In the genomic region with DNA sequence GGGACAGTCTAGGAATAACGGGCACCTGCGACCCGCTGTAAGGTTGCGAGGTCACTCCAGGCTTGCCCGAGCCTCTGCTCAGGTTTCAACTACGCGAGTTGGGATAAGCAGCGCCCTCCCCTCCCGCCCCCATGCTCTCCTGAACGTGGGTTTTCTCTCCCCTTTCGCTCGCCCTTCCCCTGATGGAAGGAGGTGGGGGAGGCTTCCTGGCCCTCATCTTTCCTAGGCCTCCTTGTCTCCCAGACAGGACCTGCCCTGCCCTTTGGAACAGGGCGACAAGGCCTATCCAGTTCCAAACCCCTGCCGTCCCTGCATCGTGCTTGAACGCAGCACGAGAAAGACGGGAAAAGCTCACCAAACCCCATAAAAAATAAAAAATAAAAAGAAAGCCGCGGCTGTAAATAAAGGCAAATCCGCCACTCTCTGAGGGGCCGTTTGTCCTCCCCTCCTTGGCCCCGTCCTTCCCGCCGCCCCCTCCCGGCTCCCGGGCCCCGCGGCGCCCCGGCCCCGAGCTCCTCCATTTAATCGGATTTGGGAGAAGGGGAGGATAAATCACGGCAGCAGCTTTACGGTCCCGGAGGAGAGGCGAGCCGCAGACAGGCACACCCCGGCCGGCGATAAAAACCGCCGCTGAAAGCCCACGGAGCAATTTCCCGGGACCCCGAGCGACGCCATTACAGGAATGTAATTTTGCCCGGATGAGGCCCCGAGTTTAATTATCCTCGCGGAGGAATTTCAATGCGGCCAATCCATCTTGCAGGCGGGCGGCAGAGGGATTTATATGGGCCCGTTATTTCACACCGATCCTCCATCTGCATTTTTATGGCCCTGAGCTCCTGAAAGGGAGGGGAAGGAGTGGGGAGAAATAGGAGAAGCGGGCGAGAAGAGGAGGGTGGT, we compare ENCODE assay signal across 8 cellular contexts. TPM values are rescaled to one million over a fixed set of nuclear protein-coding genes. Genes with fewer than 3 reads are reported as not detected.
DNase-seq lines count a peak whose midpoint lies in the region; ATAC-seq and TF ChIP-seq lines count a peak whose summit lies in the region.

No MANE protein-coding gene starts in this region.

- CTCF ChIA-PET in CD4-positive, alpha-beta T cell (lab: Charles Lee) = interaction anchor here (0.9 to 2.8 kb wide), 7 partner anchors 51 to 133 kb away, joined by 3 to 25 read pairs (median 5); partner anchors contain the start of gene CALCOCO1

- no peaks in the 10 kb centered on the region for H3K4me1 ChIP-seq in urinary bladder (ENCODE audit: insufficient read depth)

- no peak overlapping the region for H3K27ac ChIP-seq in CD4-positive, alpha-beta T cell (ENCODE audit: low read depth, low read length)
- peak overlapping the region; percentile 96 for H3K27ac ChIP-seq in urinary bladder (ENCODE audit: low read depth)

- ATAC-seq in CD4-positive, alpha-beta T cell (ENCODE audit: poor library complexity) = no peak
- peak in 1 of 2 donors; percentile 10 for ATAC-seq in naive thymus-derived CD8-positive, alpha-beta T cell
- no peak for ATAC-seq in GM18858 (IDR thresholded peaks at IDR 0.05; ENCODE audit: unreplicated experiment)

- H3K36me3 ChIP-seq in MG63 = peaks cover 33% of the 10 kb centered on the region
- H3K36me3 ChIP-seq in urinary bladder (ENCODE audit: insufficient read depth) = no peaks in the 10 kb centered on the region

- peaks cover 31% of the 10 kb centered on the region for H3K36me3 Mint-ChIP-seq in CD4-positive, alpha-beta T cell (ENCODE audit: low read depth)
- H3K36me3 Mint-ChIP-seq in activated T-helper 2 cell treated with anti-CD3 and anti-CD28 coated beads, Interferon-gamma antibody, Interleukin-2, Interleukin-4, amounts not matched to agents 10 μg/mL and 5 μg/mL and 100 μg/mL, durations not matched to agents 14 hours and 24 hours and 36 hours (ENCODE audit: low read depth) = peaks cover 26% of the 10 kb centered on the region
- H3K36me3 Mint-ChIP-seq in naive thymus-derived CD8-positive, alpha-beta T cell = peaks cover 0 to 18% (median 0%) of the 10 kb centered on the region in 3 donors

- H3K4me1 Mint-ChIP-seq in CD4-positive, alpha-beta T cell (ENCODE audit: low read depth) = peaks cover 27% of the 10 kb centered on the region
- H3K4me1 Mint-ChIP-seq in activated T-helper 2 cell treated with anti-CD3 and anti-CD28 coated beads, Interferon-gamma antibody, Interleukin-2, Interleukin-4, amounts not matched to agents 10 μg/mL and 5 μg/mL and 100 μg/mL, durations not matched to agents 14 hours and 24 hours and 36 hours (ENCODE audit: low read depth) = peaks cover 21% of the 10 kb centered on the region
- H3K4me1 Mint-ChIP-seq in naive thymus-derived CD8-positive, alpha-beta T cell = peaks cover 6 to 36% (median 24%) of the 10 kb centered on the region in 4 donors

- H3K9me3 ChIP-seq in CD4-positive, alpha-beta T cell (ENCODE audit: control insufficient read depth, low read length) = no peaks in the 10 kb centered on the region
- no peaks in the 10 kb centered on the region for H3K9me3 ChIP-seq in MG63

- peak overlapping the region; percentile 90 for H3K27ac Mint-ChIP-seq in CD4-positive, alpha-beta T cell
- no peak overlapping the region for H3K27ac Mint-ChIP-seq in activated T-helper 2 cell treated with anti-CD3 and anti-CD28 coated beads, Interferon-gamma antibody, Interleukin-2, Interleukin-4, amounts not matched to agents 10 μg/mL and 5 μg/mL and 100 μg/mL, durations not matched to agents 14 hours and 24 hours and 36 hours
- H3K27ac Mint-ChIP-seq in naive thymus-derived CD8-positive, alpha-beta T cell = peak overlapping the region in 7 of 10 donors; percentile 44 to 99 (median 98)

- H3K4me3 Mint-ChIP-seq in CD4-positive, alpha-beta T cell = peak overlapping the region; percentile 93
- peak overlapping the region; percentile 93 for H3K4me3 Mint-ChIP-seq in activated T-helper 2 cell treated with anti-CD3 and anti-CD28 coated beads, Interferon-gamma antibody, Interleukin-2, Interleukin-4, amounts not matched to agents 10 μg/mL and 5 μg/mL and 100 μg/mL, durations not matched to agents 14 hours and 24 hours and 36 hours (ENCODE audit: low read depth)
- peak overlapping the region; percentile 92 to 99 (median 96) for H3K4me3 Mint-ChIP-seq in naive thymus-derived CD8-positive, alpha-beta T cell

- POLR2A ChIA-PET in CD4-positive, alpha-beta T cell (lab: Charles Lee) = interaction anchor here (0.7 to 2.9 kb wide), 7 partner anchors 9 to 176 kb away, joined by 3 to 26 read pairs (median 5); partner anchors contain the start of gene TARBP2
- POLR2A ChIA-PET in naive thymus-derived CD8-positive, alpha-beta T cell (lab: Charles Lee) = interaction anchor here (0.7 to 3.1 kb wide), 7 partner anchors 10 to 133 kb away, joined by 3 to 18 read pairs (median 6); partner anchors contain the start of gene ATF7

- DNase-seq in CD4-positive, alpha-beta T cell = peak in 4 of 10 experiments; percentile 5 to 37 (median 20)
- DNase-seq in MG63 (peak; percentile 48), foreskin fibroblast (peak; percentile 52 to 78), SKM-1 treated with dmso at 0.1 percent for 144 hours (lab: John Stamatoyannopoulos, UW; ENCODE audit: unreplicated experiment) (no peak)
- no peak for DNase-seq in activated T-helper 2 cell treated with anti-CD3 and anti-CD28 coated beads, Interferon-gamma antibody, Interleukin-2, Interleukin-4, amounts not matched to agents 10 μg/mL and 5 μg/mL and 100 μg/mL, durations not matched to agents 14 hours and 24 hours and 36 hours (ENCODE audit: low spot score)
- peak in 2 of 10 donors; percentile 10 to 36 for DNase-seq in naive thymus-derived CD8-positive, alpha-beta T cell

- WGBS in urinary bladder = 3% methylated on average over 59 of the region's 59 CpGs

- H3K4me3 ChIP-seq in MG63 (peak overlapping the region; percentile 96), foreskin fibroblast (ENCODE audit: low read depth in 1 of 2, low read length in 2 of 2) (peak overlapping the region; percentile 28 to 41), urinary bladder (ENCODE audit: low read depth, low read length) (peak overlapping the region; percentile 48)

- peaks cover 18% of the 10 kb centered on the region for H3K27me3 ChIP-seq in CD4-positive, alpha-beta T cell (ENCODE audit: control insufficient read depth, insufficient read depth, low read length)
- H3K27me3 ChIP-seq in MG63 = no peaks in the 10 kb centered on the region

- TF ChIP-seq CTCF in CD4-positive, alpha-beta T cell (IDR thresholded peaks at IDR 0.05) = no peak
- no peak for TF ChIP-seq CTCF in foreskin fibroblast (IDR thresholded peaks at IDR 0.05; ENCODE audit: low read depth, low read length)

- intact Hi-C loops in CD4-positive, alpha-beta T cell (cut with DNase I, micrococcal nuclease) = loop anchor here (1.0 to 10.0 kb wide), 7 partner anchors 50 to 352 kb away; partner anchors contain the start of genes AAAS (in 1 of the 2), ATF7 (in 1 of the 2), CALCOCO1 (in 1 of the 2) and TARBP2 (in 1 of the 2)
- intact Hi-C loops in activated T-helper 2 cell treated with anti-CD3 and anti-CD28 coated beads, Interferon-gamma antibody, Interleukin-2, Interleukin-4, amounts not matched to agents 10 μg/mL and 5 μg/mL and 100 μg/mL, durations not matched to agents 14 hours and 24 hours and 36 hours (cut with micrococcal nuclease) = loop anchor here (1.0 kb wide), 3 partner anchors 51 to 176 kb away; partner anchors contain the start of genes ATF7 and TARBP2

- H3K9me3 Mint-ChIP-seq in CD4-positive, alpha-beta T cell = no peaks in the 10 kb centered on the region
- no peaks in the 10 kb centered on the region for H3K9me3 Mint-ChIP-seq in activated T-helper 2 cell treated with anti-CD3 and anti-CD28 coated beads, Interferon-gamma antibody, Interleukin-2, Interleukin-4, amounts not matched to agents 10 μg/mL and 5 μg/mL and 100 μg/mL, durations not matched to agents 14 hours and 24 hours and 36 hours
- no peaks in the 10 kb centered on the region for H3K9me3 Mint-ChIP-seq in naive thymus-derived CD8-positive, alpha-beta T cell

- peaks cover 17% of the 10 kb centered on the region for H3K27me3 Mint-ChIP-seq in CD4-positive, alpha-beta T cell
- H3K27me3 Mint-ChIP-seq in activated T-helper 2 cell treated with anti-CD3 and anti-CD28 coated beads, Interferon-gamma antibody, Interleukin-2, Interleukin-4, amounts not matched to agents 10 μg/mL and 5 μg/mL and 100 μg/mL, durations not matched to agents 14 hours and 24 hours and 36 hours (ENCODE audit: low read depth) = peaks cover 30% of the 10 kb centered on the region
- peaks cover 8 to 27% (median 15%) of the 10 kb centered on the region in 5 donors for H3K27me3 Mint-ChIP-seq in naive thymus-derived CD8-positive, alpha-beta T cell

RNA-seq across cellular contexts. Expression of gene ATP5MC2, which starts 1.1 kb away (rescaled TPM):
- total RNA-seq in CD4-positive, alpha-beta T cell = 100 to 1,000 TPM; 235 to 245 TPM
- 213 and 230 TPM in 2 replicates for total RNA-seq in MG63 (2014; rRNA removed; shearing (Covaris generic); ENCODE audit: low replicate concordance)
- 433 and 438 TPM in 2 replicates for total RNA-seq in activated T-helper 2 cell treated with anti-CD3 and anti-CD28 coated beads, Interferon-gamma antibody, Interleukin-2, Interleukin-4, amounts not matched to agents 10 μg/mL and 5 μg/mL and 100 μg/mL, durations not matched to agents 14 hours and 24 hours and 36 hours
- total RNA-seq in naive thymus-derived CD8-positive, alpha-beta T cell = 100 to 1,000 TPM; 235 to 250 TPM
- 100 to 1,000 TPM; 519 to 658 (median 605) TPM for polyA plus RNA-seq in naive thymus-derived CD8-positive, alpha-beta T cell
- total RNA-seq in urinary bladder = 109 TPM
- polyA plus RNA-seq in urinary bladder = 513 TPM

RNA-seq across cellular contexts. Expression of gene CALCOCO1, which starts 50.3 kb away (rescaled TPM):
- 10 to 100 TPM; 66.8 to 69.3 TPM for total RNA-seq in CD4-positive, alpha-beta T cell
- total RNA-seq in MG63 (2014; rRNA removed; shearing (Covaris generic); ENCODE audit: low replicate concordance) = 35.7 and 42.4 TPM in 2 replicates
- total RNA-seq in activated T-helper 2 cell treated with anti-CD3 and anti-CD28 coated beads, Interferon-gamma antibody, Interleukin-2, Interleukin-4, amounts not matched to agents 10 μg/mL and 5 μg/mL and 100 μg/mL, durations not matched to agents 14 hours and 24 hours and 36 hours = 19.8 and 22.4 TPM in 2 replicates
- 100 to 1,000 TPM; 152 to 168 TPM for total RNA-seq in naive thymus-derived CD8-positive, alpha-beta T cell
- 10 to 100 TPM; 52.3 to 55.5 (median 55.4) TPM for polyA plus RNA-seq in naive thymus-derived CD8-positive, alpha-beta T cell
- total RNA-seq in urinary bladder = 85.4 TPM
- 280 TPM for polyA plus RNA-seq in urinary bladder

RNA-seq across cellular contexts. Expression of gene ATF7, which starts 50.8 kb away (rescaled TPM):
- 10 to 100 TPM; 13.3 to 14.3 TPM for total RNA-seq in CD4-positive, alpha-beta T cell
- total RNA-seq in MG63 (2014; rRNA removed; shearing (Covaris generic); ENCODE audit: low replicate concordance) = 5.7 and 12.4 TPM in 2 replicates
- 28.0 and 32.0 TPM in 2 replicates for total RNA-seq in activated T-helper 2 cell treated with anti-CD3 and anti-CD28 coated beads, Interferon-gamma antibody, Interleukin-2, Interleukin-4, amounts not matched to agents 10 μg/mL and 5 μg/mL and 100 μg/mL, durations not matched to agents 14 hours and 24 hours and 36 hours
- 10 to 100 TPM; 25.8 to 30.4 TPM for total RNA-seq in naive thymus-derived CD8-positive, alpha-beta T cell
- polyA plus RNA-seq in naive thymus-derived CD8-positive, alpha-beta T cell = 10 to 100 TPM; 13.0 to 19.2 (median 13.7) TPM
- 24.1 TPM for total RNA-seq in urinary bladder
- 28.2 TPM for polyA plus RNA-seq in urinary bladder

Comparison
In these comparisons a context has a peak if more than half of its experiments do, and no peak if none do; other contexts are left out.
1. DNase-seq: peak in MG63 (single experiment) and foreskin fibroblast (2 of 2); none in activated T-helper 2 cell treated with anti-CD3 and anti-CD28 coated beads, Interferon-gamma antibody, Interleukin-2, Interleukin-4, amounts not matched to agents 10 μg/mL and 5 μg/mL and 100 μg/mL, durations not matched to agents 14 hours and 24 hours and 36 hours (single experiment) and SKM-1 treated with dmso at 0.1 percent for 144 hours (single experiment).
2. H3K4me3 ChIP-seq: peak in every context shown above with its lines; median percentile 96 in MG63; 48 in urinary bladder; 34 in foreskin fibroblast.
3. Peak in every context shown above with its lines, with median percentiles within 50 percentile points of each other: H3K4me3 Mint-ChIP-seq.